In genomic region chr1:79262745-79263258, GRCh38 we compare ENCODE assay signal across 22 cellular contexts.
DNase-seq lines count a peak whose midpoint lies in the region; ATAC-seq and TF ChIP-seq lines count a peak whose summit lies in the region.
"Had no signal": no experiment of that assay in that cellular context is flagged by ENCODE, and none has a peak within 500 bp of the region (broad histone marks: within the 10 kb centered on the region; RNA-seq: fewer than 3 reads in every experiment).

No MANE protein-coding gene starts in this region.

- ATAC-seq in GM18861 (IDR thresholded peaks at IDR 0.05; ENCODE audit: unreplicated experiment) (no peak), upper lobe of left lung (ENCODE audit: low FRiP score in 2 of 2) (no peak)
- ATAC-seq: gastrocnemius medialis, left ventricle myocardium superior had no signal

- 39% methylated on average over 3 of the region's 3 CpGs for WGBS in smooth muscle cell (ENCODE audit: low lambda C conversion rate)
- 65 to 67% methylated on average over 3 of the region's 3 CpGs for WGBS in upper lobe of left lung, 2 donors

- no peak overlapping the region for H3K4me3 ChIP-seq in choroid plexus epithelial cell (ENCODE audit: low read depth, low read length)
- no peak overlapping the region for H3K4me3 ChIP-seq in smooth muscle cell
- H3K4me3 ChIP-seq in upper lobe of left lung = no peak overlapping the region
- H3K4me3 ChIP-seq: cardiac muscle cell, gastrocnemius medialis had no signal

- peaks cover 10% of the 10 kb centered on the region for H3K4me1 ChIP-seq in smooth muscle cell (ENCODE audit: low read depth)
- no peaks in the 10 kb centered on the region for H3K4me1 ChIP-seq in upper lobe of left lung
- H3K4me1 ChIP-seq: gastrocnemius medialis had no signal

- no peaks in the 10 kb centered on the region for H3K36me3 ChIP-seq in smooth muscle cell (ENCODE audit: low read depth)
- no peaks in the 10 kb centered on the region for H3K36me3 ChIP-seq in upper lobe of left lung
- H3K36me3 ChIP-seq: cardiac muscle cell, gastrocnemius medialis had no signal

- H3K9ac ChIP-seq in smooth muscle cell (ENCODE audit: low read depth) = no peak overlapping the region
- H3K9ac ChIP-seq: KMS-11 had no signal

- TF ChIP-seq EP300 in upper lobe of left lung (IDR thresholded peaks at IDR 0.05) = no peak

- H3F3A ChIP-seq in smooth muscle cell (ENCODE audit: low read depth) = no peaks in the 10 kb centered on the region

- H3K27me3 ChIP-seq in smooth muscle cell (ENCODE audit: low read depth) (no peaks in the 10 kb centered on the region), upper lobe of left lung (no peaks in the 10 kb centered on the region)
- H3K27me3 ChIP-seq: cardiac muscle cell, gastrocnemius medialis had no signal

- H3K9me3 ChIP-seq in smooth muscle cell (replicated peaks; ENCODE audit: low read depth) = no peaks in the 10 kb centered on the region
- H3K9me3 ChIP-seq in upper lobe of left lung = no peaks in the 10 kb centered on the region
- H3K9me3 ChIP-seq: gastrocnemius medialis had no signal

- DNase-seq in NCI-H146 (lab: John Stamatoyannopoulos, UW) (peak; percentile 25), NCI-H146 treated with DMSO at 0.1 percent for 48 hours (lab: John Stamatoyannopoulos, UW; ENCODE audit: unreplicated experiment) (no peak), choroid plexus epithelial cell (ENCODE audit: low read depth) (peak; percentile 28), iPS-NIHi7 (ENCODE audit: extremely low spot score) (peak; percentile 58), smooth muscle cell (lab: John Stamatoyannopoulos, UW; ENCODE audit: unreplicated experiment) (no peak), upper lobe of left lung (no peak), activated T-cell treated with anti-CD3 and anti-CD28 coated beads for 4 hours (no peak)
- DNase-seq: activated CD4-positive, alpha-beta T cell treated with anti-CD3 and anti-CD28 coated beads, Interleukin-2, amount 50 U/mL, for 1 hour; activated CD8-positive, alpha-beta memory T cell treated with anti-CD3 and anti-CD28 coated beads, Interleukin-2, amount 50 U/mL, for 48 hours; activated effector memory CD4-positive, alpha-beta T cell treated with anti-CD3 and anti-CD28 coated beads, Interleukin-2, amount 50 U/mL, for 16 hours; dermis blood vessel endothelial cell; gastrocnemius medialis; GDM1; left ventricle myocardium superior; NCI-H2029; NCI-H446; stimulated activated CD4-positive, alpha-beta T cell treated with anti-CD3 and anti-CD28 coated beads, Interleukin-2, amount 100 ng/mL, for 48 hours had no signal

- H3K27ac ChIP-seq in smooth muscle cell (ENCODE audit: low read depth) (no peak overlapping the region), upper lobe of left lung (no peak overlapping the region)
- H3K27ac ChIP-seq: 22Rv1, cardiac muscle cell, epithelial cell of prostate, gastrocnemius medialis, KMS-11 had no signal

- TF ChIP-seq CTCF in choroid plexus epithelial cell (conservative IDR thresholded peaks at IDR 0.05; ENCODE audit: low read depth, low read length) (no peak), smooth muscle cell (IDR thresholded peaks at IDR 0.05; ENCODE audit: borderline replicate concordance, insufficient read depth, poor library complexity, severe bottlenecking) (no peak), upper lobe of left lung (IDR thresholded peaks at IDR 0.05) (no peak)

- no peak overlapping the region for H3K4me2 ChIP-seq in smooth muscle cell
- H3K4me2 ChIP-seq: KMS-11 had no signal

- H3K79me2 ChIP-seq in smooth muscle cell (ENCODE audit: low read depth) = no peaks in the 10 kb centered on the region

- TF ChIP-seq POLR2A in upper lobe of left lung (IDR thresholded peaks at IDR 0.05) = no peak

- H2AFZ ChIP-seq in smooth muscle cell (ENCODE audit: low read depth) = peak overlapping the region; percentile 91

- no peaks in the 10 kb centered on the region for H4K20me1 ChIP-seq in smooth muscle cell (ENCODE audit: low read depth)

Comparison
In these comparisons a context has a peak if more than half of its experiments do, and no peak if none do; other contexts are left out.
1. DNase-seq: peak in NCI-H146 (single experiment), choroid plexus epithelial cell (single experiment) and iPS-NIHi7 (single experiment); none in NCI-H146 treated with DMSO at 0.1 percent for 48 hours (single experiment), smooth muscle cell (single experiment), upper lobe of left lung (0 of 2) and activated T-cell treated with anti-CD3 and anti-CD28 coated beads for 4 hours (single experiment).